In genomic region chr12:1533602-1534304, GRCh38 we compare ENCODE assay signal across 8 cellular contexts.
A peak's percentile ranks its signal among the peaks of the same experiment; 100 is the strongest.
DNase-seq lines count a peak whose midpoint lies in the region; ATAC-seq and TF ChIP-seq lines count a peak whose summit lies in the region.

No MANE protein-coding gene starts in this region.

- no peak overlapping the region for H3K27ac ChIP-seq in CD8-positive, alpha-beta T cell (ENCODE audit: low read depth, low read length)

- CTCF ChIA-PET in CD8-positive, alpha-beta T cell (lab: Charles Lee) = interaction anchor here (1.0 to 1.7 kb wide), 2 partner anchors 14 to 416 kb away, joined by 4 to 7 read pairs; no protein-coding TSS in a partner anchor

- peaks cover 56% of the 10 kb centered on the region for H3K27me3 Mint-ChIP-seq in CD8-positive, alpha-beta T cell (ENCODE audit: low read depth)

- H3K9me3 ChIP-seq in CD8-positive, alpha-beta T cell (ENCODE audit: low read length) = no peaks in the 10 kb centered on the region

- H3K9me3 Mint-ChIP-seq in CD8-positive, alpha-beta T cell = no peaks in the 10 kb centered on the region

- H3K4me1 ChIP-seq in CD8-positive, alpha-beta T cell (ENCODE audit: insufficient read depth, low read length) = peaks cover 45% of the 10 kb centered on the region

- TF ChIP-seq CTCF in CD8-positive, alpha-beta T cell (IDR thresholded peaks at IDR 0.05) = no peak
- no peak for TF ChIP-seq CTCF in kidney epithelial cell (IDR thresholded peaks at IDR 0.05; ENCODE audit: insufficient read depth, low read length, poor library complexity, severe bottlenecking)

- POLR2A ChIA-PET in CD8-positive, alpha-beta T cell (lab: Charles Lee) = interaction anchor here (1.4 kb wide), 1 partner anchor 68 kb away, joined by 4 read pairs; no protein-coding TSS in a partner anchor

- ATAC-seq in CD8-positive, alpha-beta T cell = peak; percentile 54
- peak; percentile 56 for ATAC-seq in GM19043 (IDR thresholded peaks at IDR 0.05; ENCODE audit: low read depth, unreplicated experiment)
- peak; percentile 45 for ATAC-seq in HG03139 (IDR thresholded peaks at IDR 0.05; ENCODE audit: unreplicated experiment)

- H3K4me1 Mint-ChIP-seq in CD8-positive, alpha-beta T cell (ENCODE audit: low read depth) = peaks cover 30% of the 10 kb centered on the region

- peaks cover 31% of the 10 kb centered on the region for H3K27me3 ChIP-seq in CD8-positive, alpha-beta T cell (ENCODE audit: insufficient read depth, low read length)
- H3K27me3 ChIP-seq in kidney epithelial cell (ENCODE audit: control insufficient read depth, insufficient read depth, low read length) = peaks cover 16% of the 10 kb centered on the region

- intact Hi-C loops in CD8-positive, alpha-beta T cell (cut with DNase I, micrococcal nuclease) = loop anchor here in 1 of 2 experiments (5.0 kb wide), 2 partner anchors 41 to 59 kb away; partner anchors contain the start of gene FBXL14

- H3K36me3 Mint-ChIP-seq in CD8-positive, alpha-beta T cell = no peaks in the 10 kb centered on the region

- DNase-seq in CD8-positive, alpha-beta T cell = peak in 6 of 7 experiments; percentile 16 to 63 (median 32)
- peak; percentile 67 for DNase-seq in UCSD-AML1 (lab: John Stamatoyannopoulos, UW; ENCODE audit: unreplicated experiment)
- DNase-seq in kidney epithelial cell (ENCODE audit: low read depth) = no peak
- no peak for DNase-seq in COLO668 (lab: John Stamatoyannopoulos, UW; ENCODE audit: unreplicated experiment)
- no peak for DNase-seq in COR-L47 (lab: John Stamatoyannopoulos, UW)
- no peak for DNase-seq in NCI-H187 treated with DMSO at 0.1 percent for 48 hours (lab: John Stamatoyannopoulos, UW)

- peak overlapping the region; percentile 37 for H3K4me3 ChIP-seq in CD8-positive, alpha-beta T cell (ENCODE audit: low read depth, low read length)
- peak overlapping the region; percentile 6 for H3K4me3 ChIP-seq in kidney epithelial cell (ENCODE audit: low read depth, low read length)

- H3K27ac Mint-ChIP-seq in CD8-positive, alpha-beta T cell = no peak overlapping the region

- peak overlapping the region; percentile 79 for H3K4me3 Mint-ChIP-seq in CD8-positive, alpha-beta T cell

- H3K36me3 ChIP-seq in CD8-positive, alpha-beta T cell (ENCODE audit: insufficient read depth, low read length) = no peaks in the 10 kb centered on the region
- H3K36me3 ChIP-seq in kidney epithelial cell (ENCODE audit: control insufficient read depth, insufficient read depth, low read length) = no peaks in the 10 kb centered on the region

Comparison
In these comparisons a context has a peak if more than half of its experiments do, and no peak if none do; other contexts are left out.
1. DNase-seq: peak in CD8-positive, alpha-beta T cell (6 of 7) and UCSD-AML1 (single experiment); none in kidney epithelial cell (single experiment), COLO668 (single experiment), COR-L47 (single experiment) and NCI-H187 treated with DMSO at 0.1 percent for 48 hours (single experiment).
2. Peak in every context shown above with its lines, with median percentiles within 50 percentile points of each other: ATAC-seq.